8 cellular contexts compared by ENCODE assay signal in the genomic region with DNA sequence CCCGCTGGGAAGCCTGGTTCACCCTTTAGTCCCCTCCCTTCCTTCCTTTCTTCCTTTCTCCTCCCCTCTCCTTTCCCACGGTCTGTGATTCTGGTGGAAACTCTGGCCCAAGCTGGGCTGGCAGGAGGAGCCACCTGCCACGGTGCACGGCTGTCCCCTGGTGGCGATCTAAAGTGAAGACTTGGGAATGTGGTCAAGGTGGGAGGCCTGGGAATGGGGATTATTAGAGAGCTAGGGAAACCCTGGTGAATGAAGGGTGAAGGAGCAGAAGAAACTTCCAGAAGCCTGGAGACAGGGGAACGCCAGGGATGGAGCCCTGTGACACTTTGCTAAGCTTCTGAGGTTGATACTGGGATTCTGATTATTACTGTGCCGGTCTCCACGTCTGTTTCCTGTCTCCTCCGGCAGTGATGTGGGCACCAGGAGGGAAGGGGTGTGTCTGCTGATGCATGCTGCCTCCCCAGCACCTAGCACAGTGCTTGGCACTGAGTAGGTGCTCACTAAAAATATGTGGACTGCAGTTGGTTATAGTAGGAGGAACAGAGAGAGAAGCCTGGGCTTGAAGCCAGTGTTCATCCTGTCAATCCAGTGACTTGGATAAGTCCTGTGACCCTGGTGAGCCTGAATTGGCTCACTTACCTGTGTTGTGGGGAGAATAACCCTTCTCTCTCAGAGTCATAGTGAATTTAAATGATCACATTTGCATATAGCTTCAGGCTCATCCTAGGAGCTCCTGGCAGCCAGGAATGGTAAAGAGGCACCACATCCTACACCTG.
DNase-seq lines count a peak whose midpoint lies in the region; ATAC-seq, FAIRE-seq and TF ChIP-seq lines count a peak whose summit lies in the region.

No MANE protein-coding gene starts in this region.

- no peaks in the 10 kb centered on the region for H3K27me3 Mint-ChIP-seq in activated CD8-positive, alpha-beta T cell treated with anti-CD3 and anti-CD28 coated beads for 36 hours

- H3K18ac ChIP-seq in H1 (ENCODE audit: extremely low read depth, low read length) = no peak overlapping the region

- H2BK20ac ChIP-seq in H1 (ENCODE audit: low read length) = peak overlapping the region; percentile 67

- no peak overlapping the region for H2BK12ac ChIP-seq in H1 (ENCODE audit: low read depth, low read length)

- H3K14ac ChIP-seq in H1 (ENCODE audit: insufficient read length) = no peak overlapping the region

- no peak overlapping the region for H3K27ac Mint-ChIP-seq in activated CD8-positive, alpha-beta T cell treated with anti-CD3 and anti-CD28 coated beads for 36 hours

- H3K4me3 Mint-ChIP-seq in activated CD8-positive, alpha-beta T cell treated with anti-CD3 and anti-CD28 coated beads for 36 hours = no peak overlapping the region

- H2BK120ac ChIP-seq in H1 (replicated peaks; ENCODE audit: low read depth, low read length) = no peak overlapping the region

- FAIRE-seq in H54 (lab: Jason Lieb, UNC) (peak; percentile 84), H1 (lab: Jason Lieb, UNC) (peak; percentile 81)

- H3K27ac ChIP-seq in H1 (ENCODE audit: low read depth, low read length) = no peak overlapping the region

- H3K4me2 ChIP-seq in H1 (ENCODE audit: insufficient read depth in 1 of 2, low read depth in 2 of 2, low read length in 2 of 2) = no peak overlapping the region

- H3K4me1 Mint-ChIP-seq in activated CD8-positive, alpha-beta T cell treated with anti-CD3 and anti-CD28 coated beads for 36 hours (ENCODE audit: low read depth) = peaks cover 8% of the 10 kb centered on the region

- no peak overlapping the region for H3K4me3 ChIP-seq in H1 (ENCODE audit: extremely low read depth in 1 of 4, insufficient read depth in 2 of 4, low read depth in 3 of 4, low read length in 4 of 4)

- ATAC-seq in activated CD8-positive, alpha-beta T cell treated with anti-CD3 and anti-CD28 coated beads for 36 hours = peak; percentile 68
- ATAC-seq in HG03095 (IDR thresholded peaks at IDR 0.05; ENCODE audit: unreplicated experiment) = no peak

- peaks cover 1% of the 10 kb centered on the region; the same call in 1 of the 2 replicates for H3K23me2 ChIP-seq in H1 (ENCODE audit: low read depth, low read length)

- H3K79me2 ChIP-seq in H1 (ENCODE audit: control insufficient read depth in 1 of 2, insufficient read depth in 2 of 2, low read length in 2 of 2) = no peaks in the 10 kb centered on the region

- 34% methylated on average over 9 of the region's 9 CpGs; no CpG with 5 or more reads in 1 of the 2 experiments for WGBS in H1 (ENCODE audit: extremely low coverage in 1 of 2, insufficient coverage in 1 of 2, insufficient read length in 1 of 2, insufficient replicate concordance in 2 of 2, low coverage in 1 of 2, low lambda C conversion rate in 2 of 2, missing lambda C conversion rate in 1 of 2), 2 experiments

- H3K56ac ChIP-seq in H1 (replicated peaks; ENCODE audit: insufficient read length, low read depth, low read length) = no peak overlapping the region

- H4K5ac ChIP-seq in H1 (ENCODE audit: insufficient read length, low read depth, low read length) = no peak overlapping the region

- no peak overlapping the region for H2AK5ac ChIP-seq in H1 (ENCODE audit: low read depth, low read length)

- TF ChIP-seq CTCF in activated CD8-positive, alpha-beta T cell treated with anti-CD3 and anti-CD28 coated beads for 36 hours (IDR thresholded peaks at IDR 0.05) = peak; percentile 99
- TF ChIP-seq CTCF in H1 (IDR thresholded peaks at IDR 0.05; ENCODE audit: control extremely low read depth in 1 of 3, insufficient read depth in 1 of 3, low read depth in 1 of 3, low read length in 3 of 3) = peak; percentile 96 to 98 (median 98)

- H2BK5ac ChIP-seq in H1 (ENCODE audit: low read depth, low read length) = no peak overlapping the region

- TF ChIP-seq RAD21 in H1 (IDR thresholded peaks at IDR 0.05 in 1 of 2, conservative IDR thresholded peaks at IDR 0.05 in 1 of 2; ENCODE audit: low read depth in 2 of 2, low read length in 2 of 2) = peak; percentile 100

- no peak overlapping the region for H4K8ac ChIP-seq in H1 (ENCODE audit: extremely low read depth, insufficient read depth, low read length)

- TF ChIP-seq POLR2A in H54 (IDR thresholded peaks at IDR 0.05; ENCODE audit: low read depth, low read length) = no peak
- TF ChIP-seq POLR2A in H1 (IDR thresholded peaks at IDR 0.05; ENCODE audit: control extremely low read depth in 1 of 2, low read depth in 2 of 2, low read length in 2 of 2) = no peak

- no peaks in the 10 kb centered on the region for H3K9me3 Mint-ChIP-seq in activated CD8-positive, alpha-beta T cell treated with anti-CD3 and anti-CD28 coated beads for 36 hours

- no peaks in the 10 kb centered on the region for H3K79me1 ChIP-seq in H1 (ENCODE audit: low read depth, low read length)

- H3K9me3 ChIP-seq in H1 (ENCODE audit: insufficient read depth in 2 of 2, low read depth in 1 of 2, low read length in 1 of 2) = no peaks in the 10 kb centered on the region

- H3K36me3 Mint-ChIP-seq in activated CD8-positive, alpha-beta T cell treated with anti-CD3 and anti-CD28 coated beads for 36 hours (ENCODE audit: low read depth) = no peaks in the 10 kb centered on the region

- CTCF ChIA-PET in activated CD8-positive, alpha-beta T cell treated with anti-CD3 and anti-CD28 coated beads for 36 hours (lab: Charles Lee) = interaction anchor here (0.7 to 10.9 kb wide), 46 partner anchors 8 to 672 kb away, joined by 3 to 187 read pairs (median 6); no protein-coding TSS in a partner anchor
- CTCF ChIA-PET in H1 (lab: Charles Lee; ENCODE audit: partially characterized antibody) = interaction anchor here (0.6 to 11.4 kb wide), 76 partner anchors 9 to 805 kb away, joined by 3 to 374 read pairs (median 5); a partner anchor contains a TSS

- H3K9ac ChIP-seq in H1 (replicated peaks in 1 of 4; ENCODE audit: extremely low read depth in 1 of 4, low read depth in 3 of 4, low read length in 3 of 4) = no peak overlapping the region

- POLR2A ChIA-PET in activated CD8-positive, alpha-beta T cell treated with anti-CD3 and anti-CD28 coated beads for 36 hours (lab: Charles Lee) = interaction anchor here (0.6 to 1.5 kb wide), 8 partner anchors 44 to 180 kb away, joined by 3 to 5 read pairs (median 4); no protein-coding TSS in a partner anchor
- POLR2A ChIA-PET in H1 (lab: Charles Lee; ENCODE audit: partially characterized antibody) = interaction anchor here (1.0 to 1.5 kb wide), 3 partner anchors 30 to 117 kb away, joined by 3 to 8 read pairs (median 4); no protein-coding TSS in a partner anchor

- no peak overlapping the region for H3K4ac ChIP-seq in H1 (replicated peaks; ENCODE audit: insufficient read length, low read depth, low read length)

- H4K91ac ChIP-seq in H1 (replicated peaks; ENCODE audit: insufficient read length, low read length) = no peak overlapping the region

- no peaks in the 10 kb centered on the region for H3K27me3 ChIP-seq in H1 (replicated peaks in 1 of 4; ENCODE audit: control insufficient read depth in 3 of 4, extremely low read depth in 1 of 4, insufficient read depth in 3 of 4, low read length in 3 of 4)

- DNase-seq in AG08396 (ENCODE audit: low spot score) = peak; percentile 83
- peak; percentile 57 for DNase-seq in H54 (ENCODE audit: insufficient read length, low spot score)
- DNase-seq in NCI-H524 (lab: John Stamatoyannopoulos, UW) = peak; percentile 51 to 75
- peak; percentile 57 for DNase-seq in activated CD8-positive, alpha-beta T cell treated with anti-CD3 and anti-CD28 coated beads for 36 hours
- peak; percentile 56 to 85 for DNase-seq in H1 (ENCODE audit: low read depth in 1 of 2, low spot score in 2 of 2)
- DNase-seq in mesenteric fat pad (ENCODE audit: low spot score) = peak; percentile 93
- peak; percentile 29 for DNase-seq in stimulated activated CD8-positive, alpha-beta memory T cell treated with anti-CD3 and anti-CD28 coated beads, Interleukin-15, amount 100 ng/mL, for 24 hours (ENCODE audit: low read depth)

- intact Hi-C loops in activated CD8-positive, alpha-beta T cell treated with anti-CD3 and anti-CD28 coated beads for 36 hours (cut with micrococcal nuclease) = loop anchor here (2.0 to 5.0 kb wide), 3 partner anchors 114 to 152 kb away; no protein-coding TSS in a partner anchor

- no peak overlapping the region for H2BK15ac ChIP-seq in H1 (ENCODE audit: low read length)

- no peaks in the 10 kb centered on the region; a peak in 1 of 7 replicates for H3K4me1 ChIP-seq in H1 (replicated peaks in 1 of 4; ENCODE audit: control insufficient read depth in 3 of 4, insufficient read depth in 4 of 4, low read length in 3 of 4)

- H2AFZ ChIP-seq in H1 (ENCODE audit: low read length) = no peak overlapping the region

- H4K20me1 ChIP-seq in H1 (replicated peaks in 1 of 2; ENCODE audit: control insufficient read depth in 1 of 2, insufficient read depth in 2 of 2, low read length in 2 of 2) = no peaks in the 10 kb centered on the region

- no peaks in the 10 kb centered on the region for H3K36me3 ChIP-seq in H1 (ENCODE audit: control insufficient read depth in 2 of 4, insufficient read depth in 4 of 4, low read length in 3 of 4)

- no peak for TF ChIP-seq EP300 in H1 (IDR thresholded peaks at IDR 0.05; ENCODE audit: borderline replicate concordance in 1 of 2, low read depth in 2 of 2, low read length in 2 of 2)

- H3K23ac ChIP-seq in H1 (ENCODE audit: insufficient read length) = no peak overlapping the region

TF ChIP-seq in H1, 55 proteins besides CTCF, POLR2A, EP300 and RAD21 (continues in another document):
- no peak for TF ChIP-seq ZNF274 (IDR thresholded peaks at IDR 0.05; ENCODE audit: borderline replicate concordance, extremely low read depth, low read length)
- peak; percentile 91 for TF ChIP-seq TEAD4 (IDR thresholded peaks at IDR 0.05; ENCODE audit: low read depth, low read length)
- TF ChIP-seq, protein P1, sequence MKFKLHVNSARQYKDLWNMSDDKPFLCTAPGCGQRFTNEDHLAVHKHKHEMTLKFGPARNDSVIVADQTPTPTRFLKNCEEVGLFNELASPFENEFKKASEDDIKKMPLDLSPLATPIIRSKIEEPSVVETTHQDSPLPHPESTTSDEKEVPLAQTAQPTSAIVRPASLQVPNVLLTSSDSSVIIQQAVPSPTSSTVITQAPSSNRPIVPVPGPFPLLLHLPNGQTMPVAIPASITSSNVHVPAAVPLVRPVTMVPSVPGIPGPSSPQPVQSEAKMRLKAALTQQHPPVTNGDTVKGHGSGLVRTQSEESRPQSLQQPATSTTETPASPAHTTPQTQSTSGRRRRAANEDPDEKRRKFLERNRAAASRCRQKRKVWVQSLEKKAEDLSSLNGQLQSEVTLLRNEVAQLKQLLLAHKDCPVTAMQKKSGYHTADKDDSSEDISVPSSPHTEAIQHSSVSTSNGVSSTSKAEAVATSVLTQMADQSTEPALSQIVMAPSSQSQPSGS (IDR thresholded peaks at IDR 0.05; ENCODE audit: low read length) = no peak
- TF ChIP-seq PHF8 (conservative IDR thresholded peaks at IDR 0.05; ENCODE audit: low read depth, low read length) = 0 out of 2 replicates have a peak, but pooled peaks have one; percentile 25
- no peak for TF ChIP-seq EZH2 (IDR thresholded peaks at IDR 0.05; ENCODE audit: low read depth, low read length, severe bottlenecking)
- TF ChIP-seq, protein P2, sequence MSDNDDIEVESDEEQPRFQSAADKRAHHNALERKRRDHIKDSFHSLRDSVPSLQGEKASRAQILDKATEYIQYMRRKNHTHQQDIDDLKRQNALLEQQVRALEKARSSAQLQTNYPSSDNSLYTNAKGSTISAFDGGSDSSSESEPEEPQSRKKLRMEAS (IDR thresholded peaks at IDR 0.05) = peak; percentile 44; the same call in 1 of the 2 replicates
- no peak for TF ChIP-seq CHD2 (IDR thresholded peaks at IDR 0.05; ENCODE audit: low read length)

Comparison
In these comparisons a context has a peak if more than half of its experiments do, and no peak if none do; other contexts are left out.
1. DNase-seq: peak in every context shown above with its lines; median percentile 93 in mesenteric fat pad; 83 in AG08396; 70 in H1; 63 in NCI-H524; 57 in H54; 57 in activated CD8-positive, alpha-beta T cell treated with anti-CD3 and anti-CD28 coated beads for 36 hours; 29 in stimulated activated CD8-positive, alpha-beta memory T cell treated with anti-CD3 and anti-CD28 coated beads, Interleukin-15, amount 100 ng/mL, for 24 hours.